Comparison of ENCODE assay signal across 8 cellular contexts in the genomic region with DNA sequence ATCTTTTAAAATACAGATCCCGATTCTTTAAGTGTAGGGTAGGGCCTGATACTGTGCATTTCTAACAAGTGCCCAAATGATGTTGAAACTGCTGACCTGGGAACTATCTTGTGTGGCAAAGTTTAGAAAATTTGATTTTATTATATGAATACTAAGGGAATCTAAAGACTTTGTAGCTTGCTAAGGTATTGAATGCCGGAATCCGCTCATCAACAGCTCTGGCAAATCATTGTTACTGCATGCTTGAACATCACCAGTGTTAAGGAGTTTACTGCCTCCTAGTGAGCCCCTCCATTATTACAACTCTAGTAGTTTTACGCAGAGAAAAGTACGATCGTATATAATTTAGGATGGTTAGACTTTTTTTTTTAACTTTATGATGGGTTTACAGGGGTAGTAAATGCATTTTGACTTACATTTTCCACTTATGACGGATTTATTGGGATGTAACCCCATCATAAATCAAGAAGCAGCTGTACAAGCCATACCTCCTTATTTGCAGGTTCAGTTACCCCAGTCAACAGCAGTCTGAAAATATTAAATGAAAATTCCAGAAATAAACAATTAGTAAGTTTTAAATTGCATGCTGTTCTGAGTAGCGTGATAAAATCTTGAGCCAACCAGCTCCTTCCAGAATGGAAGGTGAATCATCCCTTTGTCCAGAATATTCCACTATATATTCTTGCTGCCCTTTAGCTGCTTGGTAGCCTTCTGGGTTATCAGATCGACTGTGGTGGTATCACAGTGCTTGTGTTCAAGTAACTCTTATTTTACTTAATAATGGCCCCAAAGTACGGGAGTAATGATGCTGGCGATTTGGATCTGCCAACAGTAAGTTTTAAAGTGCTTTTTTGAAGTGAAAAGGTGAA. TPM values are rescaled to one million over a fixed set of nuclear protein-coding genes. Genes with fewer than 3 reads are reported as not detected.
DNase-seq lines count a peak whose midpoint lies in the region; ATAC-seq and TF ChIP-seq lines count a peak whose summit lies in the region.

No MANE protein-coding gene starts in this region.

- H3K27me3 ChIP-seq in endodermal cell (ENCODE audit: control insufficient read depth, insufficient read depth, low read length, poor library complexity, severe bottlenecking) (no peaks in the 10 kb centered on the region), testis (no peaks in the 10 kb centered on the region)

- WGBS in endodermal cell (ENCODE audit: insufficient coverage in 1 of 2, insufficient read length in 1 of 2), 2 experiments = 63 to 77% methylated on average over 4 to 11 of the region's 11 CpGs
- WGBS in testis, 2 donors = 12 to 21% methylated on average over 11 of the region's 11 CpGs

- TF ChIP-seq CTCF in VCaP (conservative IDR thresholded peaks at IDR 0.05) (peak; percentile 84), endodermal cell (conservative IDR thresholded peaks at IDR 0.05) (peak; percentile 81), testis (IDR thresholded peaks at IDR 0.05) (peak; percentile 53 to 63 (median 63))

- intact Hi-C loops in testis (cut with DNase I; ENCODE audit: low total_unique reads) = no loop called here

- H3K27ac ChIP-seq in VCaP = peak overlapping the region; percentile 87
- H3K27ac ChIP-seq in endodermal cell (ENCODE audit: low read depth, low read length) = peak overlapping the region; percentile 93
- H3K27ac ChIP-seq in testis = peak overlapping the region; percentile 84 to 88

- H3K4me3 Mint-ChIP-seq in endodermal cell (peak overlapping the region; percentile 73), memory B cell (peak overlapping the region; percentile 99)

- H3K9me3 Mint-ChIP-seq in endodermal cell = no peaks in the 10 kb centered on the region
- H3K9me3 Mint-ChIP-seq in memory B cell = no peaks in the 10 kb centered on the region

- H3K27me3 Mint-ChIP-seq in endodermal cell (ENCODE audit: insufficient read depth) (peaks cover 2% of the 10 kb centered on the region), memory B cell (no peaks in the 10 kb centered on the region)

- H3K36me3 Mint-ChIP-seq in endodermal cell (ENCODE audit: low read depth) = peaks cover 21% of the 10 kb centered on the region
- peaks cover 11% of the 10 kb centered on the region for H3K36me3 Mint-ChIP-seq in memory B cell

- peak overlapping the region; percentile 84 for H3K9ac ChIP-seq in endodermal cell (ENCODE audit: extremely low read depth, low read length, poor library complexity, severe bottlenecking)

- H3K36me3 ChIP-seq in endodermal cell (ENCODE audit: control insufficient read depth, insufficient read depth, low read length) (peaks cover 15% of the 10 kb centered on the region), testis (ENCODE audit: low read depth, missing control alignments) (no peaks in the 10 kb centered on the region)

- peaks cover 16% of the 10 kb centered on the region for H3K4me1 Mint-ChIP-seq in endodermal cell
- H3K4me1 Mint-ChIP-seq in memory B cell = peaks cover 22% of the 10 kb centered on the region

- H3K4me3 ChIP-seq in endodermal cell (ENCODE audit: low read length) (peak overlapping the region; percentile 94), testis (peak overlapping the region; percentile 65 to 77)

- H3K9me3 ChIP-seq in endodermal cell (ENCODE audit: control insufficient read depth, low read length) (no peaks in the 10 kb centered on the region), testis (no peaks in the 10 kb centered on the region)

- TF ChIP-seq POLR2A in testis (IDR thresholded peaks at IDR 0.05) = no peak

- H3K4me1 ChIP-seq in endodermal cell (ENCODE audit: control insufficient read depth, insufficient read depth, low read length) = peaks cover 2% of the 10 kb centered on the region
- peaks cover 8% of the 10 kb centered on the region for H3K4me1 ChIP-seq in testis

- H3K27ac Mint-ChIP-seq in endodermal cell (peak overlapping the region; percentile 94), memory B cell (peak overlapping the region; percentile 95)

- DNase-seq in COLO668 (lab: John Stamatoyannopoulos, UW; ENCODE audit: unreplicated experiment) (peak; percentile 58), NCI-H2171 treated with DMSO at 0.1 percent for 48 hours (lab: John Stamatoyannopoulos, UW) (peak; percentile 84), endodermal cell (no peak), memory B cell (ENCODE audit: low spot score in 2 of 2) (peak; percentile 33 to 54), testis (peak; percentile 61)

- ATAC-seq in GM19324 (IDR thresholded peaks at IDR 0.05; ENCODE audit: low FRiP score, unreplicated experiment) = peak; percentile 53
- peak; percentile 60 for ATAC-seq in HG03354 (IDR thresholded peaks at IDR 0.05; ENCODE audit: poor library complexity, severe bottlenecking, unreplicated experiment)
- peak; percentile 65 for ATAC-seq in memory B cell (ENCODE audit: low read depth)

RNA-seq across cellular contexts. Expression of a gene that starts 0.9 kb away (rescaled TPM):
- total RNA-seq in endodermal cell (10 to 100 TPM; 14.8 to 18.9 TPM), testis (10 to 100 TPM; 12.7 to 15.4 TPM)
- polyA plus RNA-seq in endodermal cell (2013, experiment 1 of 2) = 18.7 TPM
- polyA plus RNA-seq in endodermal cell (2013, experiment 2 of 2) = 18.6 TPM
- 15.4 TPM for polyA plus RNA-seq in testis (ENCODE audit: insufficient read depth, low read depth, low replicate concordance)

RNA-seq across cellular contexts. Expression of a gene that starts 1.0 kb away (rescaled TPM):
- total RNA-seq in endodermal cell (10 to 100 TPM; 17.4 to 30.6 TPM), testis (10 to 100 TPM; 13.8 to 21.4 TPM)
- 43.6 TPM for polyA plus RNA-seq in endodermal cell (2013, experiment 1 of 2)
- polyA plus RNA-seq in endodermal cell (2013, experiment 2 of 2) = 39.6 TPM
- 11.7 TPM for polyA plus RNA-seq in testis (ENCODE audit: insufficient read depth, low read depth, low replicate concordance)
